25 cellular contexts compared by ENCODE assay signal in the genomic region with DNA sequence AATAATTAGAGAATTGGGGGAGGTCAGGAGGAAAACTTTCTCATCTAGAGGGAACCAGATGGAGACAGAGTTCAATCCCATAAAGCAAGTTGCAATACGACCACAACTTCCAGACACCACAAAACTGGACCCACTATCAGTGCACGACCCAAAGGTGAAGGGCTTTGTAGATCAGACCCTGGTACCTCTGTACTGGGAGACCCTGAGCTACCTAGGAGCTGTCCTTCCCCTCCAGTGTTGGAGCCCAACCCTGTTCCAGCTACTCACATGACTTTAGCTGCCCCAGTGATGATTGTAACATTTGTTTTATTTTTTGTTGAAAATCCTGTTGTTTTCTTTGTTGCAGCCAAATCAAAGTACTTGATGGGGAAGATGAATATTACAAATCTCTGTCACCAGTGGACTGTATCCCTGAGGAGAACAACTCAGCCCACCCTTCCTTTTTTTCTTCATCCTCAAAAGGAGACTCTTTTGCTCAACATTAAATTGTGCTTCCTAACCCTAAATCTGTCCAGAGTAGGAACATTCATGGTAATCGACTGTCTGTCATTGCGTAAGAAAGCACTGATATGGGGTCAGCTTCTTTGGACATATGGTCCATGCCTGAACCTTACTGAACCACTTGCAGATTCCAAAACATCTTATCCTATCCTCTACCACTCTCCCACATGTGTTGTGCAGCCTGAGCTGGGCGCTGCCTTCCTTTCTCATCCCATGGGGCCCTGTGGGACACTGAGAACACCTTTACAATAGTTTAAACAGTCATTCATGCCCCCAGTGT.
"Had no signal": no experiment of that assay in that cellular context is flagged by ENCODE, and none has a peak within 500 bp of the region (broad histone marks: within the 10 kb centered on the region; RNA-seq: fewer than 3 reads in every experiment).

No MANE protein-coding gene starts in this region.

- H3K4me3 Mint-ChIP-seq: immature natural killer cell; naive B cell; natural killer cell treated with Interleukin-12 subunit alpha and Interleukin-12 subunit beta and Interleukin-15 and Interleukin-18, amount 100 ng/mL, for 72 hours; neural progenitor cell; stimulated activated naive B cell treated with anti-CD40 and anti-IgM and Interleukin-4, amounts not matched to agents 10 μg/mL and 1 μg/mL and 100 μg/mL, for 72 hours; stimulated activated naive CD8-positive, alpha-beta T cell treated with anti-CD3 and anti-CD28 coated beads, Interleukin-15, Interleukin-2, amounts not matched to agents 100 ng/mL and 50 ng/mL, for 24 hours had no signal

- H3K36me3 Mint-ChIP-seq: immature natural killer cell; naive B cell; natural killer cell treated with Interleukin-12 subunit alpha and Interleukin-12 subunit beta and Interleukin-15 and Interleukin-18, amount 100 ng/mL, for 72 hours; stimulated activated naive B cell treated with anti-CD40 and anti-IgM and Interleukin-4, amounts not matched to agents 10 μg/mL and 1 μg/mL and 100 μg/mL, for 72 hours had no signal

- H3K4me3 ChIP-seq: coronary artery, esophagus muscularis mucosa, lower lobe of right lung, mucosa of descending colon, neural progenitor cell, sigmoid colon, thoracic aorta, tibial nerve, upper lobe of left lung had no signal

- ATAC-seq: left ventricle myocardium superior; lower lobe of right lung; mucosa of descending colon; stimulated activated naive B cell treated with anti-CD40 and anti-IgM and Interleukin-4, amounts not matched to agents 10 μg/mL and 1 μg/mL and 100 μg/mL, for 72 hours had no signal

- H2AFZ ChIP-seq: neural progenitor cell, parathyroid adenoma had no signal

- H3K9me3 ChIP-seq: esophagus muscularis mucosa, lower lobe of right lung, mucosa of descending colon, sigmoid colon, thoracic aorta, tibial nerve, upper lobe of left lung had no signal

- H3K4me1 ChIP-seq: esophagus muscularis mucosa, lower lobe of right lung, neural progenitor cell, parathyroid adenoma, sigmoid colon, tibial nerve, upper lobe of left lung had no signal

- H3K9me3 Mint-ChIP-seq: immature natural killer cell; natural killer cell treated with Interleukin-12 subunit alpha and Interleukin-12 subunit beta and Interleukin-15 and Interleukin-18, amount 100 ng/mL, for 72 hours; neural progenitor cell; stimulated activated naive B cell treated with anti-CD40 and anti-IgM and Interleukin-4, amounts not matched to agents 10 μg/mL and 1 μg/mL and 100 μg/mL, for 72 hours; stimulated activated naive CD8-positive, alpha-beta T cell treated with anti-CD3 and anti-CD28 coated beads, Interleukin-15, Interleukin-2, amounts not matched to agents 100 ng/mL and 50 ng/mL, for 24 hours had no signal

- DNase-seq: dermis blood vessel endothelial cell; effector memory CD4-positive, alpha-beta T cell; foreskin melanocyte; glutamatergic neuron; hypothalamus; immature natural killer cell; islet precursor cell; left ventricle myocardium superior; lower lobe of right lung; mucosa of descending colon; naive B cell; sigmoid colon; stimulated activated CD4-positive, alpha-beta T cell treated with anti-CD3 and anti-CD28 coated beads, Interleukin-2, amount 100 ng/mL, for 24 hours; stimulated activated CD4-positive, alpha-beta T cell treated with anti-CD3 and anti-CD28 coated beads, Interleukin-4, amount 100 ng/mL, for 24 hours; stimulated activated naive B cell treated with anti-CD40 and anti-IgM and Interleukin-4, amounts not matched to agents 10 μg/mL and 1 μg/mL and 100 μg/mL, for 72 hours; upper lobe of left lung had no signal

- H3K27ac Mint-ChIP-seq: immature natural killer cell; naive B cell; natural killer cell treated with Interleukin-12 subunit alpha and Interleukin-12 subunit beta and Interleukin-15 and Interleukin-18, amount 100 ng/mL, for 72 hours; progenitor cell of endocrine pancreas; stimulated activated naive B cell treated with anti-CD40 and anti-IgM and Interleukin-4, amounts not matched to agents 10 μg/mL and 1 μg/mL and 100 μg/mL, for 72 hours; stimulated activated naive CD8-positive, alpha-beta T cell treated with anti-CD3 and anti-CD28 coated beads, Interleukin-15, Interleukin-2, amounts not matched to agents 100 ng/mL and 50 ng/mL, for 24 hours had no signal

- H3K4me1 Mint-ChIP-seq: immature natural killer cell; naive B cell; stimulated activated naive B cell treated with anti-CD40 and anti-IgM and Interleukin-4, amounts not matched to agents 10 μg/mL and 1 μg/mL and 100 μg/mL, for 72 hours had no signal

- H3K27ac ChIP-seq: coronary artery, esophagus muscularis mucosa, lower lobe of right lung, neural progenitor cell, parathyroid adenoma, sigmoid colon, thoracic aorta, tibial nerve, upper lobe of left lung had no signal

- H3K36me3 ChIP-seq: esophagus muscularis mucosa, lower lobe of right lung, neural progenitor cell, sigmoid colon, thoracic aorta, tibial nerve, upper lobe of left lung had no signal

- H3K27me3 Mint-ChIP-seq: progenitor cell of endocrine pancreas had no signal

- H3K27me3 ChIP-seq: esophagus muscularis mucosa, neural progenitor cell, sigmoid colon, tibial nerve, upper lobe of left lung had no signal

- H3K4me2 ChIP-seq: neural progenitor cell had no signal

- H3K79me2 ChIP-seq: parathyroid adenoma had no signal

- H3K9ac ChIP-seq: neural progenitor cell, parathyroid adenoma had no signal
